ENCODE assay signal across 17 cellular contexts in genomic region chr4:6105311-6105911, GRCh38.
DNase-seq lines count a peak whose midpoint lies in the region; ATAC-seq and TF ChIP-seq lines count a peak whose summit lies in the region.
"Had no signal": no experiment of that assay in that cellular context is flagged by ENCODE, and none has a peak within 500 bp of the region (broad histone marks: within the 10 kb centered on the region; RNA-seq: fewer than 3 reads in every experiment).

No MANE protein-coding gene starts in this region.

- WGBS in endodermal cell (ENCODE audit: insufficient coverage in 1 of 2, insufficient read length in 1 of 2), 2 experiments, result 93 to 95% methylated on average over 38 to 60 of the region's 60 CpGs

- no peaks in the 10 kb centered on the region for H3K27me3 ChIP-seq in endodermal cell (ENCODE audit: control insufficient read depth, insufficient read depth, low read length, poor library complexity, severe bottlenecking)
- H3K27me3 ChIP-seq: BLaER1 had no signal

- H3K36me3 ChIP-seq in endodermal cell (ENCODE audit: control insufficient read depth, insufficient read depth, low read length), result peaks cover 53% of the 10 kb centered on the region

- H3K9ac ChIP-seq in endodermal cell (ENCODE audit: extremely low read depth, low read length, poor library complexity, severe bottlenecking), result no peak overlapping the region
- H3K9ac ChIP-seq: BLaER1 had no signal

- H3K9me3 Mint-ChIP-seq in endodermal cell, result peaks cover 4% of the 10 kb centered on the region
- H3K9me3 Mint-ChIP-seq in type B pancreatic cell, result no peaks in the 10 kb centered on the region

- H3K36me3 Mint-ChIP-seq in endodermal cell (ENCODE audit: low read depth) (peaks cover 60% of the 10 kb centered on the region), type B pancreatic cell (no peaks in the 10 kb centered on the region)

- peaks cover 1% of the 10 kb centered on the region for H3K27me3 Mint-ChIP-seq in endodermal cell (ENCODE audit: insufficient read depth)
- peaks cover 19% of the 10 kb centered on the region for H3K27me3 Mint-ChIP-seq in type B pancreatic cell

- peaks cover 7% of the 10 kb centered on the region for H3K4me1 Mint-ChIP-seq in endodermal cell
- H3K4me1 Mint-ChIP-seq in type B pancreatic cell (ENCODE audit: unreplicated experiment), result peaks cover 7% of the 10 kb centered on the region
- H3K4me1 Mint-ChIP-seq: IgD-negative memory B cell had no signal

- H3K9me3 ChIP-seq in endodermal cell (ENCODE audit: control insufficient read depth, low read length), result peaks cover 5% of the 10 kb centered on the region

- no peak for ATAC-seq in esophagus mucosa

- peak; percentile 49 for DNase-seq in activated effector memory CD4-positive, alpha-beta T cell treated with anti-CD3 and anti-CD28 coated beads, Interleukin-2, amount 50 U/mL, for 16 hours
- no peak for DNase-seq in activated effector memory CD4-positive, alpha-beta T cell treated with Interleukin-2 at 50 U/mL for 16 hours
- DNase-seq in endodermal cell, result peak; percentile 57
- DNase-seq in mesenteric fat pad (ENCODE audit: low spot score), result peak; percentile 79
- DNase-seq in type B pancreatic cell (ENCODE audit: extremely low spot score, unreplicated experiment), result peak; percentile 62
- DNase-seq in activated T-cell treated with anti-CD3 and anti-CD28 coated beads, Interleukin-2, amount 50 U/mL, for 48 hours, result no peak
- no peak for DNase-seq in NK-92 (lab: John Stamatoyannopoulos, UW; ENCODE audit: unreplicated experiment)
- DNase-seq: HCEC 1CT, MV-4-11, NCI-H146, NCI-H69, PC-9 had no signal

- no peak overlapping the region for H3K27ac ChIP-seq in endodermal cell (ENCODE audit: low read depth, low read length)
- H3K27ac ChIP-seq: 22Rv1, BLaER1, PC-9, SK-N-MC had no signal

- H3K4me3 Mint-ChIP-seq in endodermal cell (no peak overlapping the region), type B pancreatic cell (no peak overlapping the region)
- H3K4me3 Mint-ChIP-seq: IgD-negative memory B cell had no signal

- TF ChIP-seq CTCF in endodermal cell (conservative IDR thresholded peaks at IDR 0.05) (no peak), type B pancreatic cell (conservative IDR thresholded peaks at IDR 0.05) (no peak)

- H3K4me3 ChIP-seq in endodermal cell (ENCODE audit: low read length), result no peak overlapping the region
- H3K4me3 ChIP-seq: BLaER1, PC-9, SK-N-MC had no signal

- no peaks in the 10 kb centered on the region for H3K4me1 ChIP-seq in endodermal cell (ENCODE audit: control insufficient read depth, insufficient read depth, low read length)
- H3K4me1 ChIP-seq: BLaER1 had no signal

- peak overlapping the region; percentile 10 for H3K27ac Mint-ChIP-seq in endodermal cell
- no peak overlapping the region for H3K27ac Mint-ChIP-seq in type B pancreatic cell
- H3K27ac Mint-ChIP-seq: IgD-negative memory B cell had no signal

Comparison
In these comparisons a context has a peak if more than half of its experiments do, and no peak if none do; other contexts are left out.
1. DNase-seq: peak in activated effector memory CD4-positive, alpha-beta T cell treated with anti-CD3 and anti-CD28 coated beads, Interleukin-2, amount 50 U/mL, for 16 hours (single experiment), endodermal cell (single experiment), mesenteric fat pad (single experiment) and type B pancreatic cell (single experiment); none in activated effector memory CD4-positive, alpha-beta T cell treated with Interleukin-2 at 50 U/mL for 16 hours (single experiment), activated T-cell treated with anti-CD3 and anti-CD28 coated beads, Interleukin-2, amount 50 U/mL, for 48 hours (0 of 2) and NK-92 (single experiment).